Comparison of ENCODE assay signal across 8 cellular contexts in the genomic region with DNA sequence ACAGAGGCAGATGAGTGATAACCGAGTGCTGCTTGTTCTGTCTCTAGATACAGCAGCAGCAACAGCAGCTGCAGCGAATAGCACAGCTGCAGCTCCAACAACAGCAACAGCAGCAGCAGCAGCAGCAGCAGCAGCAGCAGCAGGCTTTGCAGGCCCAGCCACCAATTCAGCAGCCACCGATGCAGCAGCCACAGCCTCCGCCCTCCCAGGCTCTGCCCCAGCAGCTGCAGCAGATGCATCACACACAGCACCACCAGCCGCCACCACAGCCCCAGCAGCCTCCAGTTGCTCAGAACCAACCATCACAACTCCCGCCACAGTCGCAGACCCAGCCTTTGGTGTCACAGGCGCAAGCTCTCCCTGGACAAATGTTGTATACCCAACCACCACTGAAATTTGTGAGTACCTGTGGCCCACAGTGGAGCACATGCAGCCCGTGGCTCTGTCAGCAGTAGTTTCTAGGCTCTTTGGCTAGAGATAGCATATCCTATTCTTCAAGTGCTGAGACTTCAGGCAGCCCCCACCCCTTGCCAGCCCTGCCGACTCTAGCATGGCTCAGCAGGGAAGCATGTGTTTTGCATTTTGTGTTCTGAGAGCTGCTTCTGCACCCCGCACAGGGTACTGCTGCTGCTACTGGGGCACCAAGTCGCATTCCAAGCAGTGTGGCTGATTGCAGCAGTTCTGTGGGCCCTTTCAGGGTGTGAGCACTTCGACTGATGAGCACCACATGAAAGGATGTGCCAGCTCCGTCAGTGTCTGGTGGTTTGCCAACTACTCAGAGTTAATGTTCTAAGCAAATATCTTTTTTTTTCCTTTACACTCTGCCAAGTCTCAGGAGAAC. TPM values are rescaled to one million over a fixed set of nuclear protein-coding genes. Genes with fewer than 3 reads are reported as not detected.
A peak's percentile ranks its signal among the peaks of the same experiment; 100 is the strongest.
DNase-seq lines count a peak whose midpoint lies in the region; ATAC-seq, FAIRE-seq and TF ChIP-seq lines count a peak whose summit lies in the region.

No MANE protein-coding gene starts in this region.

- DNase-seq in CD1c-positive myeloid dendritic cell (ENCODE audit: extremely low spot score) = peak; percentile 23
- DNase-seq in T-helper 9 cell = peak; percentile 62
- peak; percentile 89 for DNase-seq in central memory CD4-positive, alpha-beta T cell
- DNase-seq in osteocyte (ENCODE audit: extremely low spot score, unreplicated experiment) = no peak
- no peak for DNase-seq in NCI-H82 (lab: John Stamatoyannopoulos, UW)
- no peak for DNase-seq in NCI-H524 treated with DMSO at 0.1 percent for 48 hours (lab: John Stamatoyannopoulos, UW)
- no peak for DNase-seq in HTR-8/SVneo (ENCODE audit: insufficient read length, low spot score)

- H3K27me3 Mint-ChIP-seq in osteocyte (ENCODE audit: unreplicated experiment) = no peaks in the 10 kb centered on the region

- peak overlapping the region; percentile 96 for H3K27ac Mint-ChIP-seq in osteocyte (ENCODE audit: unreplicated experiment)

- no peak for FAIRE-seq in HTR-8/SVneo (lab: Jason Lieb, UNC)

- no peak overlapping the region for H3K4me3 Mint-ChIP-seq in osteocyte (ENCODE audit: unreplicated experiment)

- no peak for ATAC-seq in HG03196 (IDR thresholded peaks at IDR 0.05; ENCODE audit: unreplicated experiment)

- no peaks in the 10 kb centered on the region for H3K9me3 Mint-ChIP-seq in osteocyte (ENCODE audit: unreplicated experiment)

- H3K36me3 Mint-ChIP-seq in osteocyte (ENCODE audit: unreplicated experiment) = peaks cover 30% of the 10 kb centered on the region

- no peak for TF ChIP-seq CTCF in osteocyte (IDR thresholded peaks at IDR 0.05)

- peaks cover 71% of the 10 kb centered on the region for H3K4me1 Mint-ChIP-seq in osteocyte (ENCODE audit: unreplicated experiment)

RNA-seq across cellular contexts. Expression of a gene that starts 59.2 kb away (rescaled TPM):
- 104 TPM in 2 replicates for total RNA-seq in osteocyte

Comparison
In these comparisons a context has a peak if more than half of its experiments do, and no peak if none do; other contexts are left out.
1. DNase-seq: peak in CD1c-positive myeloid dendritic cell (single experiment), T-helper 9 cell (single experiment) and central memory CD4-positive, alpha-beta T cell (single experiment); none in osteocyte (single experiment), NCI-H82 (single experiment), NCI-H524 treated with DMSO at 0.1 percent for 48 hours (single experiment) and HTR-8/SVneo (single experiment).